In the genomic region with DNA sequence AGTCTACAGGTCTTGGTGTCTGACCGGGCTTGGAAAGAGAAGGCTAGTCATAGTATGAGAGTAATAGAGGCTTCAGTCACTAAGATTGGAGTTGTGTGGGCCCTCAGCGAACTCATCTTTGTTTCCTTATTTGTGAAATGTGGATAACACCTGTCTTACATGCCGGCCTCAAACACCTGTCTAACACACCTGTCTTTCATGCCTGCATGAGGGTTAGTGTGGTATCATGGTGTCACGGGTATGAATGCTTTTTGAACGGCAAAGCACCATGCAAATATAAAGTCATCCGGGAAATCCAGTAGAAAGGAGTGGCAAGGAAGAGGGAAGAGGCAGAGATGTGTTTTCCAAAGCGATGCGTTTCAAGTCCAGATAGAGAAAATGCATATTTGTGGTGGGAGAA, we compare ENCODE assay signal across 17 cellular contexts. TPM values are rescaled to one million over a fixed set of nuclear protein-coding genes. Genes with fewer than 3 reads are reported as not detected.
DNase-seq lines count a peak whose midpoint lies in the region; ATAC-seq and TF ChIP-seq lines count a peak whose summit lies in the region.
"Had no signal": no experiment of that assay in that cellular context is flagged by ENCODE, and none has a peak within 500 bp of the region (broad histone marks: within the 10 kb centered on the region; RNA-seq: fewer than 3 reads in every experiment).

No MANE protein-coding gene starts in this region.

- no peak for DNase-seq in activated naive CD4-positive, alpha-beta T cell (lab: John Stamatoyannopoulos, UW)
- no peak for DNase-seq in activated B cell treated with CpG ODN at 0.5 μM for 24 hours
- no peak for DNase-seq in immature natural killer cell
- no peak for DNase-seq in NCI-H2081 (lab: John Stamatoyannopoulos, UW)
- DNase-seq in EL = no peak
- no peak for DNase-seq in neural progenitor cell (ENCODE audit: low spot score)
- DNase-seq in NCI-H2171 (lab: John Stamatoyannopoulos, UW) = no peak
- DNase-seq: amygdala; BE2C; foreskin melanocyte; NCI-H2171 treated with DMSO at 0.1 percent for 48 hours; PC-9; retina; stimulated activated CD4-positive, alpha-beta T cell treated with anti-CD3 and anti-CD28 coated beads, Interleukin-2, amount 100 ng/mL, for 48 hours had no signal

- POLR2A ChIA-PET in activated B cell treated with CpG ODN at 0.5 μM for 24 hours (lab: Charles Lee) = no interaction called here

- no peak overlapping the region for H2AFZ ChIP-seq in neural progenitor cell (replicated peaks)
- H2AFZ ChIP-seq: GM23338, PC-9 had no signal

- H3K79me2 ChIP-seq in neural progenitor cell (ENCODE audit: low read depth) = no peaks in the 10 kb centered on the region

- H3K9ac ChIP-seq in neural progenitor cell = no peak overlapping the region
- H3K9ac ChIP-seq: KMS-11 had no signal

- TF ChIP-seq CTCF in activated B cell treated with CpG ODN at 0.5 μM for 24 hours (IDR thresholded peaks at IDR 0.05) = no peak
- no peak for TF ChIP-seq CTCF in neural progenitor cell (IDR thresholded peaks at IDR 0.05)

- H3F3A ChIP-seq in neural progenitor cell (ENCODE audit: low read depth) = no peaks in the 10 kb centered on the region

- CTCF ChIA-PET in activated B cell treated with CpG ODN at 0.5 μM for 24 hours (lab: Charles Lee) = interaction anchor here (0.8 kb wide), 1 partner anchor 52 kb away, joined by 3 read pairs; no protein-coding TSS in a partner anchor

- H3K9me3 Mint-ChIP-seq in activated naive CD4-positive, alpha-beta T cell treated with anti-CD3 and anti-CD28 coated beads, Interleukin-2, amount 50 U/mL, for 24 hours = no peaks in the 10 kb centered on the region
- H3K9me3 Mint-ChIP-seq in activated B cell treated with CpG ODN at 0.5 μM for 24 hours (no peaks in the 10 kb centered on the region), immature natural killer cell (no peaks in the 10 kb centered on the region), neural progenitor cell (peaks cover 6% of the 10 kb centered on the region)
- H3K9me3 Mint-ChIP-seq: GM23338 had no signal

- peak overlapping the region; percentile 95 for H3K27ac Mint-ChIP-seq in activated naive CD4-positive, alpha-beta T cell treated with anti-CD3 and anti-CD28 coated beads, Interleukin-2, amount 50 U/mL, for 24 hours
- H3K27ac Mint-ChIP-seq in activated B cell treated with CpG ODN at 0.5 μM for 24 hours = peak overlapping the region; percentile 5
- peak overlapping the region; percentile 74 to 98 (median 88) for H3K27ac Mint-ChIP-seq in immature natural killer cell
- H3K27ac Mint-ChIP-seq in neural progenitor cell = no peak overlapping the region
- H3K27ac Mint-ChIP-seq: GM23338 had no signal

- H3K27me3 ChIP-seq in neural progenitor cell = no peaks in the 10 kb centered on the region
- H3K27me3 ChIP-seq: BE2C had no signal

- no peaks in the 10 kb centered on the region for H3K4me1 ChIP-seq in neural progenitor cell
- H3K4me1 ChIP-seq: BE2C had no signal

- intact Hi-C loops in activated B cell treated with CpG ODN at 0.5 μM for 24 hours (cut with micrococcal nuclease) = no loop called here

- no peaks in the 10 kb centered on the region for H4K20me1 ChIP-seq in neural progenitor cell (ENCODE audit: low read depth)

- H3K4me1 Mint-ChIP-seq in activated naive CD4-positive, alpha-beta T cell treated with anti-CD3 and anti-CD28 coated beads, Interleukin-2, amount 50 U/mL, for 24 hours = peaks cover 89% of the 10 kb centered on the region
- H3K4me1 Mint-ChIP-seq in activated B cell treated with CpG ODN at 0.5 μM for 24 hours (peaks cover 17% of the 10 kb centered on the region), immature natural killer cell (peaks cover 61 to 67% of the 10 kb centered on the region in 2 donors), neural progenitor cell (peaks cover 17% of the 10 kb centered on the region)

- no peaks in the 10 kb centered on the region for H3K27me3 Mint-ChIP-seq in activated naive CD4-positive, alpha-beta T cell treated with anti-CD3 and anti-CD28 coated beads, Interleukin-2, amount 50 U/mL, for 24 hours
- H3K27me3 Mint-ChIP-seq in activated B cell treated with CpG ODN at 0.5 μM for 24 hours (no peaks in the 10 kb centered on the region), immature natural killer cell (ENCODE audit: low read depth in 3 of 3) (peaks cover 2 to 10% (median 4%) of the 10 kb centered on the region in 3 donors), neural progenitor cell (ENCODE audit: insufficient read depth, low read depth) (peaks cover 6% of the 10 kb centered on the region)

- H3K36me3 Mint-ChIP-seq in activated naive CD4-positive, alpha-beta T cell treated with anti-CD3 and anti-CD28 coated beads, Interleukin-2, amount 50 U/mL, for 24 hours = peaks cover 11% of the 10 kb centered on the region
- H3K36me3 Mint-ChIP-seq in activated B cell treated with CpG ODN at 0.5 μM for 24 hours (ENCODE audit: low read depth) (no peaks in the 10 kb centered on the region), immature natural killer cell (no peaks in the 10 kb centered on the region), neural progenitor cell (no peaks in the 10 kb centered on the region)

- H3K27ac ChIP-seq in neural progenitor cell = no peak overlapping the region
- H3K27ac ChIP-seq: KMS-11, PC-9 had no signal

- H3K4me3 ChIP-seq in neural progenitor cell = no peak overlapping the region
- H3K4me3 ChIP-seq: GM23338, PC-9 had no signal

- no peak overlapping the region for H3K4me2 ChIP-seq in neural progenitor cell
- H3K4me2 ChIP-seq: GM23338, KMS-11, PC-9 had no signal

- H3K36me3 ChIP-seq in neural progenitor cell = no peaks in the 10 kb centered on the region
- H3K36me3 ChIP-seq: BE2C had no signal

- no peak for ATAC-seq in activated B cell treated with CpG ODN at 0.5 μM for 24 hours (ENCODE audit: low read depth)
- ATAC-seq: GM23338 had no signal

- peak overlapping the region; percentile 49 for H3K4me3 Mint-ChIP-seq in activated naive CD4-positive, alpha-beta T cell treated with anti-CD3 and anti-CD28 coated beads, Interleukin-2, amount 50 U/mL, for 24 hours
- H3K4me3 Mint-ChIP-seq in activated B cell treated with CpG ODN at 0.5 μM for 24 hours = no peak overlapping the region
- peak overlapping the region; percentile 2 to 33 (median 21) for H3K4me3 Mint-ChIP-seq in immature natural killer cell
- no peak overlapping the region for H3K4me3 Mint-ChIP-seq in neural progenitor cell
- H3K4me3 Mint-ChIP-seq: GM23338 had no signal

- no peaks in the 10 kb centered on the region for H3K9me3 ChIP-seq in neural progenitor cell (ENCODE audit: low read depth)
- H3K9me3 ChIP-seq: BE2C had no signal

RNA-seq across cellular contexts. Expression of a gene that starts 25.5 kb away (rescaled TPM):
- 4.9 and 5.9 TPM in 2 replicates for total RNA-seq in activated B cell treated with CpG ODN at 0.5 μM for 24 hours
- polyA plus RNA-seq in immature natural killer cell = 10 to 100 TPM in 1 of 3 donors, 1 to 10 TPM in 2; 1.4 to 10.3 (median 4.4) TPM
- 8.6 and 11.0 TPM in 2 replicates for total RNA-seq in neural progenitor cell (ENCODE audit: low replicate concordance)

Comparison
In these comparisons a context has a peak if more than half of its experiments do, and no peak if none do; other contexts are left out.
1. H3K4me3 Mint-ChIP-seq: peak in activated naive CD4-positive, alpha-beta T cell treated with anti-CD3 and anti-CD28 coated beads, Interleukin-2, amount 50 U/mL, for 24 hours (single experiment) and immature natural killer cell (5 of 5); none in activated B cell treated with CpG ODN at 0.5 μM for 24 hours (single experiment) and neural progenitor cell (single experiment).